ENCODE assay signal across 13 cellular contexts in genomic region chr10:79158402-79159097, GRCh38.
A peak's percentile ranks its signal among the peaks of the same experiment; 100 is the strongest.
DNase-seq lines count a peak whose midpoint lies in the region; ATAC-seq, FAIRE-seq and TF ChIP-seq lines count a peak whose summit lies in the region.
"Had no signal": no experiment of that assay in that cellular context is flagged by ENCODE, and none has a peak within 500 bp of the region (broad histone marks: within the 10 kb centered on the region; RNA-seq: fewer than 3 reads in every experiment).

No MANE protein-coding gene starts in this region.

- H3K4me1 Mint-ChIP-seq in GM23338 = peaks cover 57% of the 10 kb centered on the region

- no peaks in the 10 kb centered on the region for H3K9me3 ChIP-seq in K562 (replicated peaks; ENCODE audit: control insufficient read depth, insufficient read depth, low read depth, low read length)
- no peaks in the 10 kb centered on the region for H3K9me3 ChIP-seq in HepG2 (ENCODE audit: low read length)
- H3K9me3 ChIP-seq in aorta (ENCODE audit: control insufficient read depth, low read length) = no peaks in the 10 kb centered on the region

- BruUV-seq in K562 (replicated peaks; lab: Mats Ljungman, UMichigan) = no TSS peak
- BruUV-seq in HepG2 (replicated peaks; lab: Mats Ljungman, UMichigan) = no TSS peak

- in situ Hi-C loops in K562 (cut with MboI) = no loop called here
- in situ Hi-C loops in HepG2 (cut with HindIII; ENCODE audit: extremely low pct_ligation_motif_present, low pct_unique_long_range_greater_than_20kb) = no loop called here

- TF ChIP-seq POLR2A in K562 (conservative IDR thresholded peaks at IDR 0.05) = no peak
- TF ChIP-seq POLR2A in HepG2 (IDR thresholded peaks at IDR 0.05; ENCODE audit: insufficient read depth in 1 of 2, low read depth in 2 of 2, low read length in 2 of 2) = no peak

- H3K9ac ChIP-seq in K562 (ENCODE audit: insufficient read depth in 1 of 2, low read depth in 2 of 2, low read length in 2 of 2) (peak overlapping the region in 1 of 2 experiments; percentile 86; a peak in 2 of 4 replicates), HepG2 (ENCODE audit: insufficient read depth, low read depth, low read length) (peak overlapping the region; percentile 12)
- H3K9ac ChIP-seq: KMS-11 had no signal

- POLR2A ChIA-PET in K562 (lab: Yijun Ruan, JAX) = interaction anchor here (0.6 to 3.0 kb wide), 8 partner anchors 9 to 84 kb away, joined by 3 to 16 read pairs (median 4); no protein-coding TSS in a partner anchor
- POLR2A ChIA-PET in HepG2 (lab: Yijun Ruan, JAX) = interaction anchor here (1.3 to 3.1 kb wide), 9 partner anchors 10 to 99 kb away, joined by 3 to 31 read pairs (median 9); no protein-coding TSS in a partner anchor

- H3K9me1 ChIP-seq in K562 (ENCODE audit: control insufficient read depth, insufficient read depth, low read length) = peaks cover 9% of the 10 kb centered on the region

- FAIRE-seq in K562 (lab: Jason Lieb, UNC) (peak; percentile 82), HepG2 (lab: Jason Lieb, UNC) (no peak)

- H2AFZ ChIP-seq in GM23338 = no peak overlapping the region
- H2AFZ ChIP-seq in K562 (ENCODE audit: low read depth, low read length) = no peak overlapping the region
- H2AFZ ChIP-seq in HepG2 (ENCODE audit: low read length) = no peak overlapping the region

- H4K20me1 ChIP-seq in GM23338 (replicated peaks; ENCODE audit: insufficient read depth) = no peaks in the 10 kb centered on the region
- H4K20me1 ChIP-seq in K562 (replicated peaks; ENCODE audit: control insufficient read depth, insufficient read depth, low read length) = 0 out of 2 replicates have a peak, but pooled peaks cover 20% of the 10 kb centered on the region
- peaks cover 3% of the 10 kb centered on the region; the same call in 1 of the 2 replicates for H4K20me1 ChIP-seq in HepG2 (ENCODE audit: insufficient read depth, low read length)

- WGBS in K562 (ENCODE audit: insufficient coverage, low coverage, missing lambda C conversion rate) = 42% methylated on average over 9 of the region's 9 CpGs
- 72% methylated on average over 3 of the region's 9 CpGs for WGBS in HepG2 (ENCODE audit: low lambda C conversion rate)
- WGBS in aorta, 2 donors = 81 to 87% methylated on average over 9 of the region's 9 CpGs

- H3K4me1 ChIP-seq in GM23338 (ENCODE audit: insufficient read depth) = peaks cover 32% of the 10 kb centered on the region
- peaks cover 19 to 81% of the 10 kb centered on the region in 2 experiments for H3K4me1 ChIP-seq in K562 (replicated peaks in 1 of 2; ENCODE audit: control insufficient read depth in 2 of 2, insufficient read depth in 2 of 2, low read length in 2 of 2)
- H3K4me1 ChIP-seq in HepG2 (ENCODE audit: insufficient read depth, low read length) = peaks cover 73% of the 10 kb centered on the region
- H3K4me1 ChIP-seq in aorta (ENCODE audit: control insufficient read depth in 1 of 2, insufficient read depth in 2 of 2, low read length in 2 of 2) = peaks cover 0 to under 1% of the 10 kb centered on the region in 2 donors

- ATAC-seq in GM23338 = peak; percentile 12
- ATAC-seq in K562 = peak; percentile 61
- no peak for ATAC-seq in HepG2
- ATAC-seq in aorta (ENCODE audit: low FRiP score) = no peak
- no peak for ATAC-seq in HG03039 (IDR thresholded peaks at IDR 0.05; ENCODE audit: unreplicated experiment)

- TF ChIP-seq EP300 in K562 (IDR thresholded peaks at IDR 0.05; ENCODE audit: low read length) = no peak
- no peak for TF ChIP-seq EP300 in HepG2 (IDR thresholded peaks at IDR 0.05; ENCODE audit: low read depth in 2 of 2, low read length in 2 of 2)
- no peak for TF ChIP-seq EP300 in HepG2 (CRISPR knock-in tag; IDR thresholded peaks at IDR 0.05; ENCODE audit: borderline replicate concordance)

- peak overlapping the region; percentile 39; the same call in 1 of the 3 replicates for H3K4me3 Mint-ChIP-seq in GM23338
- H3K4me3 Mint-ChIP-seq: CD8-positive, alpha-beta memory T cell; natural killer cell had no signal

- peak overlapping the region; percentile 84 for H3K27ac Mint-ChIP-seq in GM23338
- H3K27ac Mint-ChIP-seq: CD8-positive, alpha-beta memory T cell had no signal

- TF ChIP-seq CTCF in GM23338 (conservative IDR thresholded peaks at IDR 0.05; ENCODE audit: low read depth in 2 of 2) (no peak), K562 (IDR thresholded peaks at IDR 0.05 in 2 of 3, conservative IDR thresholded peaks at IDR 0.05 in 1 of 3; ENCODE audit: insufficient read depth in 2 of 3, low read depth in 1 of 3, low read length in 3 of 3) (no peak), HepG2 (CRISPR knock-in tag; IDR thresholded peaks at IDR 0.05) (no peak)

- H3K27me3 ChIP-seq in GM23338 (ENCODE audit: insufficient read depth) = no peaks in the 10 kb centered on the region
- no peaks in the 10 kb centered on the region for H3K27me3 ChIP-seq in K562 (ENCODE audit: control insufficient read depth in 2 of 2, insufficient read depth in 2 of 2, low read length in 2 of 2)
- no peaks in the 10 kb centered on the region for H3K27me3 ChIP-seq in HepG2 (ENCODE audit: control insufficient read depth in 1 of 2, insufficient read depth in 2 of 2, low read length in 2 of 2)
- no peaks in the 10 kb centered on the region for H3K27me3 ChIP-seq in aorta (ENCODE audit: control insufficient read depth in 1 of 2, insufficient read depth in 2 of 2, low read length in 1 of 2)

- no peaks in the 10 kb centered on the region for H3K9me2 ChIP-seq in GM23338 (ENCODE audit: insufficient read depth)

- H3K27me3 Mint-ChIP-seq in GM23338 (ENCODE audit: insufficient read depth, low read depth, poor library complexity) = peaks cover 18% of the 10 kb centered on the region
- H3K27me3 Mint-ChIP-seq: CD8-positive, alpha-beta memory T cell had no signal

- CTCF ChIA-PET in K562 (lab: Yijun Ruan, JAX; ENCODE audit: low intra/inter-chr PET ratio) (no interaction called here), HepG2 (lab: Yijun Ruan, JAX; ENCODE audit: low intra/inter-chr PET ratio, low total read pairs) (no interaction called here)

- no peaks in the 10 kb centered on the region for H3F3A ChIP-seq in GM23338 (replicated peaks; ENCODE audit: low read depth)

- intact Hi-C loops in K562 (cut with micrococcal nuclease) = no loop called here
- intact Hi-C loops in HepG2 (cut with micrococcal nuclease; ENCODE audit: unreplicated experiment) = no loop called here
- intact Hi-C loops in aorta (cut with DNase I) = no loop called here

- no peaks in the 10 kb centered on the region for H3K36me3 Mint-ChIP-seq in GM23338 (ENCODE audit: low read depth)
- H3K36me3 Mint-ChIP-seq: natural killer cell had no signal

- TF ChIP-seq RAD21 in K562 (CRISPR knock-in tag; conservative IDR thresholded peaks at IDR 0.05 in 1 of 2, IDR thresholded peaks at IDR 0.05 in 1 of 2) (peak in 1 of 2 experiments; percentile 5; a peak in 1 of 4 replicates), HepG2 (CRISPR knock-in tag; IDR thresholded peaks at IDR 0.05) (no peak)

- no peaks in the 10 kb centered on the region for H3K9me3 Mint-ChIP-seq in GM23338
- H3K9me3 Mint-ChIP-seq: CD8-positive, alpha-beta memory T cell; natural killer cell had no signal

- H3K79me2 ChIP-seq in GM23338 (replicated peaks; ENCODE audit: insufficient read depth) (peaks cover 34% of the 10 kb centered on the region), K562 (ENCODE audit: control insufficient read depth, insufficient read depth, low read length) (peaks cover 10% of the 10 kb centered on the region; the same call in 2 of the 3 replicates), HepG2 (ENCODE audit: insufficient read depth, low read length) (peaks cover 37% of the 10 kb centered on the region)

- H3K27ac ChIP-seq in GM23338 (ENCODE audit: low read depth) (peak overlapping the region; percentile 79; the same call in 1 of the 2 replicates), K562 (ENCODE audit: extremely low read depth, low read depth, low read length) (no peak overlapping the region), HepG2 (ENCODE audit: extremely low read length, insufficient read depth, low read length) (peak overlapping the region; percentile 67), skin epidermis (peak overlapping the region in 17 of 21 experiments; percentile 1 to 76 (median 67)), aorta (ENCODE audit: low read depth in 1 of 2, low read length in 2 of 2) (peak overlapping the region in 1 of 2 donors; percentile 92)
- H3K27ac ChIP-seq: KMS-11 had no signal

- DNase-seq in GM23338 (ENCODE audit: low spot score) = peak; percentile 50
- peak; percentile 59 to 80 (median 68) for DNase-seq in K562 (ENCODE audit: extremely low read depth in 1 of 4, low spot score in 3 of 4)
- DNase-seq in HepG2 (ENCODE audit: low spot score) = no peak
- DNase-seq in NCI-H748 treated with DMSO at 0.1 percent for 48 hours (lab: John Stamatoyannopoulos, UW) = no peak
- no peak for DNase-seq in aorta
- no peak for DNase-seq in AML-193 (lab: John Stamatoyannopoulos, UW)
- DNase-seq: anterior cingulate cortex; CD8-positive, alpha-beta memory T cell; natural killer cell; NCI-H446 treated with DMSO at 0.1 percent for 48 hours had no signal

- H3K4me2 ChIP-seq in GM23338 (peak overlapping the region; percentile 35), K562 (ENCODE audit: insufficient read depth, low read length) (no peak overlapping the region), HepG2 (ENCODE audit: low read depth, low read length) (0 out of 2 replicates have a peak overlapping the region, but pooled peaks have one; percentile 48)
- H3K4me2 ChIP-seq: KMS-11 had no signal

- H3K36me3 ChIP-seq in GM23338 (ENCODE audit: insufficient read depth) (no peaks in the 10 kb centered on the region), K562 (ENCODE audit: control insufficient read depth, insufficient read depth, low read length) (peaks cover 12% of the 10 kb centered on the region; the same call in 2 of the 3 replicates), HepG2 (replicated peaks in 1 of 2; ENCODE audit: control insufficient read depth in 1 of 2, insufficient read depth in 2 of 2, low read length in 2 of 2) (peaks cover 12 to 46% of the 10 kb centered on the region in 2 experiments), aorta (ENCODE audit: control insufficient read depth in 1 of 2, insufficient read depth in 2 of 2, low read length in 1 of 2) (no peaks in the 10 kb centered on the region)

- H3K4me3 ChIP-seq in GM23338 = no peak overlapping the region
- H3K4me3 ChIP-seq in K562 = no peak overlapping the region
- no peak overlapping the region for H3K4me3 ChIP-seq in HepG2 (replicated peaks in 1 of 3; ENCODE audit: insufficient read depth in 1 of 3, low read depth in 2 of 3, low read length in 3 of 3)
- no peak overlapping the region for H3K4me3 ChIP-seq in skin epidermis
- H3K4me3 ChIP-seq in aorta (ENCODE audit: low read length in 2 of 2) = no peak overlapping the region

TF ChIP-seq in GM23338, 12 proteins besides CTCF, POLR2A, EP300 and RAD21 (continues in another document):
- no peak for TF ChIP-seq POLR2AphosphoS5 (IDR thresholded peaks at IDR 0.05; ENCODE audit: low read depth)
- TF ChIP-seq ZNF114 (CRISPR knock-in tag; IDR thresholded peaks at IDR 0.05) = no peak

Comparison
In these comparisons a context has a peak if more than half of its experiments do, and no peak if none do; other contexts are left out.
1. ATAC-seq: peak in GM23338 (single experiment) and K562 (single experiment); none in HepG2 (single experiment), aorta (single experiment) and HG03039 (single experiment).
2. DNase-seq: peak in GM23338 (single experiment) and K562 (4 of 4); none in HepG2 (single experiment), NCI-H748 treated with DMSO at 0.1 percent for 48 hours (single experiment), aorta (0 of 2) and AML-193 (0 of 2).